ENCODE assay signal across 15 cellular contexts in the genomic region with DNA sequence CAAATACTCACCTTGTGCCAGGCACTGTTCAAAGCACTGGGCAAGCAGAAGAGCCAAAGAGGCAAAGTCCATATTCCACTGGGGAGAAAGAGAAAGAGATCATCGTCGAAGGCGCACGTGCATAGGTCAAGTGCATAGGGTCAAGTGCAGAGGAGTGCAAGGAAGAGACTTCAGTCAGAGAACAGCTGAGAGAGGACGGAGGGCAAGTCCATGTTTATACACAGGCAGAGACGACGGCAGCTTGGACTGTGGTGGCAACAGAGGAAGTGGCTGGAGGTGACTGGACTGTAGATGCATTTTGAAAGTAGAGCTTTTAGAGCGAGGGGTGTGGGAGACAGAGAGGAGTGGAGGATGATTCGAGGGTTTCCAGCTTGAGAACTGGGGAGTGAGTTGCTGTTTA.
DNase-seq lines count a peak whose midpoint lies in the region; ATAC-seq and TF ChIP-seq lines count a peak whose summit lies in the region.
"Had no signal": no experiment of that assay in that cellular context is flagged by ENCODE, and none has a peak within 500 bp of the region (broad histone marks: within the 10 kb centered on the region; RNA-seq: fewer than 3 reads in every experiment).

No MANE protein-coding gene starts in this region.

- no peak overlapping the region for H3K27ac ChIP-seq in CD4-positive, CD25-positive, alpha-beta regulatory T cell (ENCODE audit: insufficient read depth, low read length, poor library complexity, severe bottlenecking)
- H3K27ac ChIP-seq in KOPT-K1 (ENCODE audit: low read depth, low read length, poor library complexity, severe bottlenecking) (peak overlapping the region; percentile 57), caudate nucleus (ENCODE audit: low read depth, low read length) (peak overlapping the region; percentile 90), foreskin keratinocyte (no peak overlapping the region)
- H3K27ac ChIP-seq: HL-60, psoas muscle had no signal

- no peaks in the 10 kb centered on the region for H3K36me3 Mint-ChIP-seq in CD4-positive, CD25-positive, alpha-beta regulatory T cell
- H3K36me3 Mint-ChIP-seq in naive thymus-derived CD8-positive, alpha-beta T cell = no peaks in the 10 kb centered on the region

- H3K4me3 Mint-ChIP-seq in CD4-positive, CD25-positive, alpha-beta regulatory T cell = peak overlapping the region in 1 of 4 donors; percentile 32
- H3K4me3 Mint-ChIP-seq in naive thymus-derived CD8-positive, alpha-beta T cell = peak overlapping the region in 1 of 10 donors; percentile 35

- H3K27me3 Mint-ChIP-seq in CD4-positive, CD25-positive, alpha-beta regulatory T cell = no peaks in the 10 kb centered on the region
- H3K27me3 Mint-ChIP-seq in naive thymus-derived CD8-positive, alpha-beta T cell = peaks cover 0 to 2% (median 0%) of the 10 kb centered on the region in 5 donors

- H3K4me1 ChIP-seq in CD4-positive, CD25-positive, alpha-beta regulatory T cell (ENCODE audit: control insufficient read depth, insufficient read depth, low read length, poor library complexity, severe bottlenecking) = peaks cover 35% of the 10 kb centered on the region
- H3K4me1 ChIP-seq in foreskin keratinocyte = no peaks in the 10 kb centered on the region
- H3K4me1 ChIP-seq: psoas muscle had no signal

- H3K9me3 Mint-ChIP-seq in CD4-positive, CD25-positive, alpha-beta regulatory T cell = no peaks in the 10 kb centered on the region
- H3K9me3 Mint-ChIP-seq in naive thymus-derived CD8-positive, alpha-beta T cell = no peaks in the 10 kb centered on the region

- DNase-seq in CD4-positive, CD25-positive, alpha-beta regulatory T cell = no peak
- DNase-seq in caudate nucleus (lab: John Stamatoyannopoulos, UW) = peak in 1 of 61 donors; percentile 6
- DNase-seq in naive thymus-derived CD8-positive, alpha-beta T cell = no peak
- no peak for DNase-seq in foreskin keratinocyte
- DNase-seq: effector memory CD4-positive, alpha-beta T cell; KG1; NCI-H1436 treated with DMSO at 0.1 percent for 48 hours; psoas muscle; T-helper 1 cell had no signal

- no peaks in the 10 kb centered on the region for H3K9me3 ChIP-seq in CD4-positive, CD25-positive, alpha-beta regulatory T cell (ENCODE audit: control insufficient read depth in 2 of 2, low read length in 2 of 2)
- H3K9me3 ChIP-seq in KOPT-K1 (ENCODE audit: insufficient read depth, low read length, poor library complexity, severe bottlenecking) = no peaks in the 10 kb centered on the region
- H3K9me3 ChIP-seq: psoas muscle, testis had no signal

- H3K27ac Mint-ChIP-seq in CD4-positive, CD25-positive, alpha-beta regulatory T cell = peak overlapping the region; percentile 62 to 92 (median 83)
- peak overlapping the region in 8 of 10 donors; percentile 12 to 78 (median 54) for H3K27ac Mint-ChIP-seq in naive thymus-derived CD8-positive, alpha-beta T cell

- TF ChIP-seq CTCF in foreskin keratinocyte (conservative IDR thresholded peaks at IDR 0.05) = no peak

- H3K4me1 Mint-ChIP-seq in CD4-positive, CD25-positive, alpha-beta regulatory T cell = peaks cover 13 to 47% (median 27%) of the 10 kb centered on the region in 4 donors
- peaks cover 27 to 58% (median 43%) of the 10 kb centered on the region in 4 donors for H3K4me1 Mint-ChIP-seq in naive thymus-derived CD8-positive, alpha-beta T cell

- POLR2A ChIA-PET in naive thymus-derived CD8-positive, alpha-beta T cell (lab: Charles Lee) = interaction anchor here (1.3 kb wide), 1 partner anchor 10 kb away, joined by 4 read pairs; no protein-coding TSS in a partner anchor

- H3K4me3 ChIP-seq in CD4-positive, CD25-positive, alpha-beta regulatory T cell (ENCODE audit: low read depth, low read length) = no peak overlapping the region
- H3K4me3 ChIP-seq: psoas muscle, testis had no signal

- no peak for ATAC-seq in CD4-positive, CD25-positive, alpha-beta regulatory T cell (ENCODE audit: low read depth in 2 of 2)
- no peak for ATAC-seq in naive thymus-derived CD8-positive, alpha-beta T cell
- ATAC-seq in GM21447 (IDR thresholded peaks at IDR 0.05; ENCODE audit: unreplicated experiment) (no peak), HG03571 (IDR thresholded peaks at IDR 0.05; ENCODE audit: unreplicated experiment) (no peak), foreskin keratinocyte (no peak), HG02642 (IDR thresholded peaks at IDR 0.05; ENCODE audit: poor library complexity, unreplicated experiment) (no peak)
- ATAC-seq: psoas muscle had no signal

- H3K36me3 ChIP-seq in CD4-positive, CD25-positive, alpha-beta regulatory T cell (ENCODE audit: control insufficient read depth, insufficient read depth, low read length) = no peaks in the 10 kb centered on the region
- no peaks in the 10 kb centered on the region for H3K36me3 ChIP-seq in KOPT-K1 (ENCODE audit: insufficient read depth, low read length)

- no peaks in the 10 kb centered on the region for H3K27me3 ChIP-seq in CD4-positive, CD25-positive, alpha-beta regulatory T cell (ENCODE audit: control insufficient read depth, insufficient read depth, low read length)
- no peaks in the 10 kb centered on the region for H3K27me3 ChIP-seq in foreskin keratinocyte
- H3K27me3 ChIP-seq: testis had no signal

Comparison
In these comparisons a context has a peak if more than half of its experiments do, and no peak if none do; other contexts are left out.
1. H3K27ac ChIP-seq: peak in KOPT-K1 (single experiment) and caudate nucleus (single experiment); none in CD4-positive, CD25-positive, alpha-beta regulatory T cell (single experiment) and foreskin keratinocyte (single experiment).